Comparison of ENCODE assay signal across 1 cellular context in genomic region chr18:8177330-8178016, GRCh38.
TF ChIP-seq lines count a peak whose summit lies in the region.

No MANE protein-coding gene starts in this region.

TF ChIP-seq in HepG2, 621 proteins besides CTCF, POLR2A, EP300 and RAD21 (continued from another document):
- no peak for TF ChIP-seq ZXDC (CRISPR knock-in tag; IDR thresholded peaks at IDR 0.05)
- no peak for TF ChIP-seq HES4 (CRISPR knock-in tag; IDR thresholded peaks at IDR 0.05; ENCODE audit: borderline replicate concordance)
- TF ChIP-seq RFXANK (CRISPR knock-in tag; IDR thresholded peaks at IDR 0.05): no peak
- TF ChIP-seq GPBP1L1 (CRISPR knock-in tag; IDR thresholded peaks at IDR 0.05): no peak
- no peak for TF ChIP-seq FOXM1 (CRISPR knock-in tag; IDR thresholded peaks at IDR 0.05)
- no peak for TF ChIP-seq CREBL2 (CRISPR knock-in tag; IDR thresholded peaks at IDR 0.05; ENCODE audit: borderline replicate concordance)
- TF ChIP-seq PHF21A (CRISPR knock-in tag; IDR thresholded peaks at IDR 0.05): no peak
- TF ChIP-seq KDM1A (CRISPR knock-in tag; IDR thresholded peaks at IDR 0.05): no peak
- no peak for TF ChIP-seq MXD3 (CRISPR knock-in tag; IDR thresholded peaks at IDR 0.05)
- TF ChIP-seq POGK (CRISPR knock-in tag; conservative IDR thresholded peaks at IDR 0.05): no peak
- no peak for TF ChIP-seq MEIS1 (CRISPR knock-in tag; IDR thresholded peaks at IDR 0.05; ENCODE audit: borderline replicate concordance)
- no peak for TF ChIP-seq ZNF644 (CRISPR knock-in tag; IDR thresholded peaks at IDR 0.05; ENCODE audit: low read depth)
- TF ChIP-seq XRCC5 (optimal IDR thresholded peaks at IDR 0.05; ENCODE audit: low read length): no peak
- TF ChIP-seq ZNF790 (CRISPR knock-in tag; IDR thresholded peaks at IDR 0.05; ENCODE audit: borderline replicate concordance): no peak
- TF ChIP-seq ZNF3 (CRISPR knock-in tag; IDR thresholded peaks at IDR 0.05): no peak
- TF ChIP-seq PBX2 (CRISPR knock-in tag; IDR thresholded peaks at IDR 0.05): peak; percentile 79
- TF ChIP-seq MLXIP (CRISPR knock-in tag; IDR thresholded peaks at IDR 0.05; ENCODE audit: borderline replicate concordance): no peak
- no peak for TF ChIP-seq BRD4 (CRISPR knock-in tag; IDR thresholded peaks at IDR 0.05)
- no peak for TF ChIP-seq ZNF549 (CRISPR knock-in tag; IDR thresholded peaks at IDR 0.05)
- no peak for TF ChIP-seq HNRNPUL1 (IDR thresholded peaks at IDR 0.05; ENCODE audit: low read depth, low read length)
- TF ChIP-seq FOXO4 (CRISPR knock-in tag; conservative IDR thresholded peaks at IDR 0.05): no peak
- no peak for TF ChIP-seq HNRNPL (IDR thresholded peaks at IDR 0.05; ENCODE audit: low read depth, low read length)
- no peak for TF ChIP-seq MIER3 (CRISPR knock-in tag; IDR thresholded peaks at IDR 0.05; ENCODE audit: borderline replicate concordance)
- no peak for TF ChIP-seq SNRNP70 (IDR thresholded peaks at IDR 0.05; ENCODE audit: low read depth, low read length)
- no peak for TF ChIP-seq ZNF282 (IDR thresholded peaks at IDR 0.05; ENCODE audit: partially characterized antibody)
- no peak for TF ChIP-seq MED13 (CRISPR knock-in tag; IDR thresholded peaks at IDR 0.05)
- TF ChIP-seq SOX5 (CRISPR knock-in tag; IDR thresholded peaks at IDR 0.05; ENCODE audit: borderline replicate concordance): peak; percentile 64
- no peak for TF ChIP-seq ZNF839 (CRISPR knock-in tag; IDR thresholded peaks at IDR 0.05; ENCODE audit: borderline replicate concordance)
- TF ChIP-seq ARID2 (CRISPR knock-in tag; IDR thresholded peaks at IDR 0.05; ENCODE audit: borderline replicate concordance): no peak
- no peak for TF ChIP-seq CREB1 (IDR thresholded peaks at IDR 0.05)
- no peak for TF ChIP-seq CREB1 (CRISPR knock-in tag; IDR thresholded peaks at IDR 0.05)
- no peak for TF ChIP-seq IKZF1 (IDR thresholded peaks at IDR 0.05)
- TF ChIP-seq PCBP2 (optimal IDR thresholded peaks at IDR 0.05; ENCODE audit: low read depth, low read length, poor library complexity, severe bottlenecking): no peak
- TF ChIP-seq AKNA (CRISPR knock-in tag; IDR thresholded peaks at IDR 0.05; ENCODE audit: borderline replicate concordance): no peak
- no peak for TF ChIP-seq FOXA1 (IDR thresholded peaks at IDR 0.05)
- TF ChIP-seq FOXA1 (CRISPR knock-in tag; IDR thresholded peaks at IDR 0.05): peak; percentile 63
- TF ChIP-seq SRSF4 (IDR thresholded peaks at IDR 0.05; ENCODE audit: low read depth, low read length, poor library complexity, severe bottlenecking): no peak
- TF ChIP-seq ZNF878 (CRISPR knock-in tag; IDR thresholded peaks at IDR 0.05): no peak
- no peak for TF ChIP-seq SMYD3 (CRISPR knock-in tag; IDR thresholded peaks at IDR 0.05)
